In the genomic region with DNA sequence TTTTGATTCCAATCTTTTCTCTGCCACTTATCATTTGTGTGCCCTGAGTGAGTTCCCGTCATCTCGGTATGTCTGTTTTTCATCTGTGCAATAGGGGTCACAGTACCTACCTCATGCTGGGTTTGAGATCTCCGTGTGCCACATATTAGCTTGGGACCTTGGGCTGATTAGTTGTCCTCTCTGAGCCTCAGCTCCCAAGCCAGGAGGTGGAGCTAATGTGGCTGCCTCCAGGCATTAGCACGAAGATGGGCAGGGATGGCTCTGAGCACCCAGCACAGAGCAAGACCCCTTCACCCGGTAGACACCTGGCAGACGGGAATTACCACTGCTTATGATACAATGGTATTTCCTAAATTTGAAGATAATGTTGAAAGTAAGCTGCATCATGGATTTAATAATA, we compare ENCODE assay signal across 21 cellular contexts. TPM values are rescaled to one million over a fixed set of nuclear protein-coding genes. Genes with fewer than 3 reads are reported as not detected.
DNase-seq lines count a peak whose midpoint lies in the region; ATAC-seq and TF ChIP-seq lines count a peak whose summit lies in the region.
"Had no signal": no experiment of that assay in that cellular context is flagged by ENCODE, and none has a peak within 500 bp of the region (broad histone marks: within the 10 kb centered on the region; RNA-seq: fewer than 3 reads in every experiment).

No MANE protein-coding gene starts in this region.

- no peak overlapping the region for H3K4me3 Mint-ChIP-seq in endodermal cell
- H3K4me3 Mint-ChIP-seq: B cell; CD4-positive, CD25-positive, alpha-beta regulatory T cell had no signal

- H3K27ac ChIP-seq in heart left ventricle (no peak overlapping the region), left ventricle myocardium inferior (replicated peaks) (no peak overlapping the region), HCT116 (ENCODE audit: low read depth, low read length) (no peak overlapping the region), endodermal cell (ENCODE audit: low read depth, low read length) (no peak overlapping the region)

- H3K9me3 ChIP-seq in heart left ventricle (no peaks in the 10 kb centered on the region), left ventricle myocardium inferior (replicated peaks) (no peaks in the 10 kb centered on the region), HCT116 (ENCODE audit: control insufficient read depth in 1 of 2, insufficient read depth in 1 of 2, low read depth in 1 of 2, low read length in 2 of 2) (no peaks in the 10 kb centered on the region), endodermal cell (ENCODE audit: control insufficient read depth, low read length) (no peaks in the 10 kb centered on the region), BE2C (no peaks in the 10 kb centered on the region)
- H3K9me3 ChIP-seq: A549 had no signal

- CTCF ChIA-PET in HCT116 (lab: Charles Lee): interaction anchor here (3.3 kb wide), 1 partner anchor 13 kb away, joined by 11 read pairs; no protein-coding TSS in a partner anchor

- H4K20me1 ChIP-seq in HCT116 (ENCODE audit: insufficient read depth): no peaks in the 10 kb centered on the region

- H3K27me3 ChIP-seq in heart left ventricle: no peaks in the 10 kb centered on the region
- H3K27me3 ChIP-seq in left ventricle myocardium inferior (ENCODE audit: low read depth): no peaks in the 10 kb centered on the region
- H3K27me3 ChIP-seq in HCT116 (ENCODE audit: insufficient read depth, low read length): no peaks in the 10 kb centered on the region
- no peaks in the 10 kb centered on the region for H3K27me3 ChIP-seq in endodermal cell (ENCODE audit: control insufficient read depth, insufficient read depth, low read length, poor library complexity, severe bottlenecking)
- H3K27me3 ChIP-seq in BE2C: peaks cover 12% of the 10 kb centered on the region

- no TSS peak for BruUV-seq in HCT116 (replicated peaks; lab: Mats Ljungman, UMichigan)

- H3K4me3 ChIP-seq in heart left ventricle: no peak overlapping the region
- no peak overlapping the region for H3K4me3 ChIP-seq in left ventricle myocardium inferior
- no peak overlapping the region for H3K4me3 ChIP-seq in HCT116 (replicated peaks in 1 of 2; ENCODE audit: low read depth in 1 of 2, low read length in 2 of 2)
- H3K4me3 ChIP-seq in endodermal cell (ENCODE audit: low read length): no peak overlapping the region
- no peak overlapping the region for H3K4me3 ChIP-seq in BE2C (ENCODE audit: low read depth, low read length)
- H3K4me3 ChIP-seq: A549 had no signal

- intact Hi-C loops in heart left ventricle (cut with DNase I) (no loop called here), left ventricle myocardium inferior (cut with micrococcal nuclease) (no loop called here), HCT116 (cut with micrococcal nuclease) (no loop called here)

- TF ChIP-seq CTCF in heart left ventricle (IDR thresholded peaks at IDR 0.05) (no peak), left ventricle myocardium inferior (IDR thresholded peaks at IDR 0.05; ENCODE audit: borderline replicate concordance) (no peak), HCT116 (IDR thresholded peaks at IDR 0.05 in 2 of 3, conservative IDR thresholded peaks at IDR 0.05 in 1 of 3; ENCODE audit: borderline replicate concordance in 1 of 3, insufficient read depth in 1 of 3, low read depth in 2 of 3, low read length in 2 of 3) (no peak), endodermal cell (conservative IDR thresholded peaks at IDR 0.05) (peak; percentile 15), BE2C (IDR thresholded peaks at IDR 0.05; ENCODE audit: low read depth, low read length) (no peak)

- DNase-seq in heart left ventricle: no peak
- no peak for DNase-seq in left ventricle myocardium inferior
- DNase-seq in HCT116 (ENCODE audit: low read depth, low spot score): no peak
- no peak for DNase-seq in endodermal cell
- no peak for DNase-seq in nucleus accumbens (lab: John Stamatoyannopoulos, UW)
- DNase-seq in BE2C: no peak
- no peak for DNase-seq in GM19240 (ENCODE audit: insufficient read length, low spot score)
- DNase-seq: CD4-positive, CD25-positive, alpha-beta regulatory T cell; COR-L47; GOT3; KBM-7; MM.1S; NCI-H1048; NCI-H1417 treated with DMSO at 0.1 percent for 48 hours; NCI-H187 treated with DMSO at 0.1 percent for 48 hours; NCI-H2107; NCI-H446 treated with DMSO at 0.1 percent for 48 hours; NCI-H69 had no signal

- peak overlapping the region; percentile 74 for H2AFZ ChIP-seq in HCT116 (ENCODE audit: low read depth, low read length, poor library complexity, severe bottlenecking)

- peak in 3 of 4 donors; percentile 18 to 42 (median 26) for ATAC-seq in heart left ventricle
- ATAC-seq in HCT116: peak; percentile 74
- ATAC-seq in SK-N-SH treated with all-trans-retinoic acid at 6 μM for 48 hours: peak; percentile 60; the same call in 2 of the 3 replicates
- ATAC-seq: A549 had no signal

- H3K9me3 Mint-ChIP-seq in endodermal cell: no peaks in the 10 kb centered on the region
- H3K9me3 Mint-ChIP-seq: CD4-positive, CD25-positive, alpha-beta regulatory T cell had no signal

- H3K9me2 ChIP-seq in HCT116 (ENCODE audit: insufficient read depth): no peaks in the 10 kb centered on the region

- H3K36me3 Mint-ChIP-seq in endodermal cell (ENCODE audit: low read depth): no peaks in the 10 kb centered on the region
- H3K36me3 Mint-ChIP-seq: CD4-positive, CD25-positive, alpha-beta regulatory T cell had no signal

- H3K27ac Mint-ChIP-seq in endodermal cell: no peak overlapping the region
- H3K27ac Mint-ChIP-seq: B cell; CD4-positive, CD25-positive, alpha-beta regulatory T cell had no signal

- H3K27me3 Mint-ChIP-seq in endodermal cell (ENCODE audit: insufficient read depth): no peaks in the 10 kb centered on the region

- POLR2A ChIA-PET in HCT116 (lab: Charles Lee): no interaction called here

- H3K4me1 ChIP-seq in heart left ventricle: peaks cover 0 to 13% (median 2%) of the 10 kb centered on the region in 12 donors
- peaks cover 9% of the 10 kb centered on the region for H3K4me1 ChIP-seq in left ventricle myocardium inferior
- peaks cover 0 to 3% of the 10 kb centered on the region in 2 experiments; a peak in 2 of 4 replicates for H3K4me1 ChIP-seq in HCT116 (ENCODE audit: control insufficient read depth in 1 of 2, insufficient read depth in 2 of 2, low read length in 2 of 2)
- H3K4me1 ChIP-seq in endodermal cell (ENCODE audit: control insufficient read depth, insufficient read depth, low read length): peaks cover 5% of the 10 kb centered on the region
- H3K4me1 ChIP-seq in BE2C: no peaks in the 10 kb centered on the region

- no peak; the same call in 1 of the 2 replicates for TF ChIP-seq RAD21 in HCT116 (IDR thresholded peaks at IDR 0.05; ENCODE audit: low read depth)

- 60 to 74% (median 71%) methylated on average over 6 of the region's 6 CpGs for WGBS in heart left ventricle, 4 donors
- 85 to 89% methylated on average over 6 of the region's 6 CpGs for WGBS in endodermal cell (ENCODE audit: insufficient coverage in 1 of 2, insufficient read length in 1 of 2), 2 experiments

- TF ChIP-seq POLR2A in heart left ventricle (IDR thresholded peaks at IDR 0.05) (no peak), HCT116 (IDR thresholded peaks at IDR 0.05; ENCODE audit: borderline replicate concordance, extremely low read depth, insufficient read depth, insufficient read length) (no peak)

- H3K36me3 ChIP-seq in heart left ventricle: no peaks in the 10 kb centered on the region
- H3K36me3 ChIP-seq in left ventricle myocardium inferior: no peaks in the 10 kb centered on the region
- no peaks in the 10 kb centered on the region for H3K36me3 ChIP-seq in HCT116 (ENCODE audit: control insufficient read depth in 1 of 2, insufficient read depth in 2 of 2, low read length in 2 of 2)
- no peaks in the 10 kb centered on the region for H3K36me3 ChIP-seq in endodermal cell (ENCODE audit: control insufficient read depth, insufficient read depth, low read length)
- no peaks in the 10 kb centered on the region for H3K36me3 ChIP-seq in BE2C

- H3K79me2 ChIP-seq in HCT116 (ENCODE audit: insufficient read depth, low read length): no peaks in the 10 kb centered on the region

- H3K4me2 ChIP-seq in HCT116 (ENCODE audit: low read length): no peak overlapping the region
- H3K4me2 ChIP-seq: A549 had no signal

- H3K9ac ChIP-seq in HCT116 (ENCODE audit: low read length) (no peak overlapping the region), endodermal cell (ENCODE audit: extremely low read depth, low read length, poor library complexity, severe bottlenecking) (no peak overlapping the region)

- RAD21 ChIA-PET in HCT116 (lab: Charles Lee; ENCODE audit: low non-redundant PET in 1 of 2, low total read pairs in 2 of 2, uncharacterized antibody in 2 of 2, unreplicated experiment in 2 of 2): interaction anchor here in 1 of 2 experiments (0.7 kb wide), 1 partner anchor 171 kb away, joined by 3 read pairs; no protein-coding TSS in a partner anchor

- peaks cover 17% of the 10 kb centered on the region for H3K4me1 Mint-ChIP-seq in endodermal cell
- H3K4me1 Mint-ChIP-seq: B cell; CD4-positive, CD25-positive, alpha-beta regulatory T cell had no signal

TF ChIP-seq in HCT116, 20 proteins besides CTCF, POLR2A, EP300 and RAD21 (continues in another document):
- TF ChIP-seq ZFX (IDR thresholded peaks at IDR 0.05): no peak
- TF ChIP-seq JUND (IDR thresholded peaks at IDR 0.05): no peak
- TF ChIP-seq ZNF274 (IDR thresholded peaks at IDR 0.05; ENCODE audit: low read depth, low read length): no peak
- TF ChIP-seq FOSL1 (IDR thresholded peaks at IDR 0.05; ENCODE audit: low read depth): no peak
- no peak for TF ChIP-seq EGR1 (IDR thresholded peaks at IDR 0.05; ENCODE audit: low read depth)

TF ChIP-seq in SK-N-SH treated with all-trans-retinoic acid at 6 μM for 48 hours, 23 proteins besides CTCF, POLR2A, EP300 and RAD21 (continues in another document):
- TF ChIP-seq, protein P1, sequence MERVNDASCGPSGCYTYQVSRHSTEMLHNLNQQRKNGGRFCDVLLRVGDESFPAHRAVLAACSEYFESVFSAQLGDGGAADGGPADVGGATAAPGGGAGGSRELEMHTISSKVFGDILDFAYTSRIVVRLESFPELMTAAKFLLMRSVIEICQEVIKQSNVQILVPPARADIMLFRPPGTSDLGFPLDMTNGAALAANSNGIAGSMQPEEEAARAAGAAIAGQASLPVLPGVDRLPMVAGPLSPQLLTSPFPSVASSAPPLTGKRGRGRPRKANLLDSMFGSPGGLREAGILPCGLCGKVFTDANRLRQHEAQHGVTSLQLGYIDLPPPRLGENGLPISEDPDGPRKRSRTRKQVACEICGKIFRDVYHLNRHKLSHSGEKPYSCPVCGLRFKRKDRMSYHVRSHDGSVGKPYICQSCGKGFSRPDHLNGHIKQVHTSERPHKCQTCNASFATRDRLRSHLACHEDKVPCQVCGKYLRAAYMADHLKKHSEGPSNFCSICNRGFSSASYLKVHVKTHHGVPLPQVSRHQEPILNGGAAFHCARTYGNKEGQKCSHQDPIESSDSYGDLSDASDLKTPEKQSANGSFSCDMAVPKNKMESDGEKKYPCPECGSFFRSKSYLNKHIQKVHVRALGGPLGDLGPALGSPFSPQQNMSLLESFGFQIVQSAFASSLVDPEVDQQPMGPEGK (CRISPR knock-in tag; IDR thresholded peaks at IDR 0.05; ENCODE audit: borderline replicate concordance): no peak

RNA-seq across cellular contexts. Expression of gene XPO4, which starts 35.8 kb away (rescaled TPM):
- total RNA-seq in heart left ventricle (10 to 100 TPM; 18.5 to 53.7 (median 28.4) TPM), left ventricle myocardium inferior (32.0 TPM), HCT116 (2021; ENCODE audit: unreplicated experiment) (29.7 TPM), endodermal cell (10 to 100 TPM; 28.8 to 32.0 TPM)
- 1 to 10 TPM; 4.8 to 6.8 TPM for polyA plus RNA-seq in heart left ventricle
- 3.6 and 4.8 TPM in 2 replicates for polyA plus RNA-seq in HCT116 (2012)
- 16.3 TPM for polyA plus RNA-seq in endodermal cell (2013, experiment 1 of 2)
- 15.3 TPM for polyA plus RNA-seq in endodermal cell (2013, experiment 2 of 2)
- 7.0 TPM for polyA plus RNA-seq in BE2C (2012; ENCODE audit: insufficient read depth, insufficient read length, low read depth)
